34 cellular contexts compared by ENCODE assay signal in genomic region chr10:93248583-93249227, GRCh38.
"Had no signal": no experiment of that assay in that cellular context is flagged by ENCODE, and none has a peak within 500 bp of the region (broad histone marks: within the 10 kb centered on the region; RNA-seq: fewer than 3 reads in every experiment).

No MANE protein-coding gene starts in this region.

- H3K9me3 ChIP-seq: ascending aorta, colonic mucosa, gastroesophageal sphincter, right atrium auricular region, stomach, thyroid gland, upper lobe of right lung had no signal

- H3K4me3 ChIP-seq: ascending aorta, cardiac muscle cell, colonic mucosa, gastroesophageal sphincter, right atrium auricular region, smooth muscle cell, stomach, thyroid gland, upper lobe of right lung had no signal

- H3K27ac Mint-ChIP-seq: activated CD4-positive, alpha-beta memory T cell treated with anti-CD3 and anti-CD28 coated beads, Interleukin-2, amount 10 ng/mL, durations not matched to agents 7 days and 5 days; activated CD4-positive, alpha-beta T cell treated with anti-CD3 and anti-CD28 coated beads, Interleukin-2, amount 10 ng/mL, durations not matched to agents 7 days and 5 days; activated naive CD4-positive, alpha-beta T cell treated with anti-CD3 and anti-CD28 coated beads, Interleukin-2, amount 10 ng/mL, durations not matched to agents 7 days and 5 days; activated naive CD8-positive, alpha-beta T cell treated with anti-CD3 and anti-CD28 coated beads, Interleukin-2, amount 10 ng/mL, durations not matched to agents 7 days and 5 days; activated T-cell treated with anti-CD3 and anti-CD28 coated beads, Interleukin-2, amount 50 U/mL, for 24 hours; brain; effector memory CD8-positive, alpha-beta T cell; mesothelial cell of epicardium; naive thymus-derived CD4-positive, alpha-beta T cell; stimulated activated naive B cell treated with anti-CD40 and anti-IgM and Interleukin-4, amounts not matched to agents 10 μg/mL and 1 μg/mL and 100 μg/mL, for 72 hours had no signal

- H3K9me3 Mint-ChIP-seq: activated CD4-positive, alpha-beta memory T cell treated with anti-CD3 and anti-CD28 coated beads, Interleukin-2, amount 10 ng/mL, durations not matched to agents 7 days and 5 days; activated CD4-positive, alpha-beta T cell treated with anti-CD3 and anti-CD28 coated beads, Interleukin-2, amount 10 ng/mL, durations not matched to agents 7 days and 5 days; activated naive CD4-positive, alpha-beta T cell treated with anti-CD3 and anti-CD28 coated beads, Interleukin-2, amount 10 ng/mL, durations not matched to agents 7 days and 5 days; activated T-cell treated with anti-CD3 and anti-CD28 coated beads, Interleukin-2, amount 50 U/mL, for 24 hours; effector memory CD8-positive, alpha-beta T cell; mesothelial cell of epicardium; stimulated activated naive B cell treated with anti-CD40 and anti-IgM and Interleukin-4, amounts not matched to agents 10 μg/mL and 1 μg/mL and 100 μg/mL, for 72 hours had no signal

- H3K9ac ChIP-seq: parathyroid adenoma had no signal

- DNase-seq: activated CD4-positive, alpha-beta memory T cell treated with anti-CD3 and anti-CD28 coated beads, Interleukin-2, amount 10 ng/mL, durations not matched to agents 7 days and 5 days; activated CD4-positive, alpha-beta T cell treated with anti-CD3 and anti-CD28 coated beads, Interleukin-2, amount 10 ng/mL, durations not matched to agents 7 days and 5 days; activated CD4-positive, CD25-positive, alpha-beta regulatory T cell treated with anti-CD3 and anti-CD28 coated beads, Interleukin-2, amount 50 U/mL, for 72 hours; activated CD8-positive, alpha-beta memory T cell treated with anti-CD3 and anti-CD28 coated beads, Interleukin-2, amount 50 U/mL, for 48 hours; activated gamma-delta T cell; activated naive CD4-positive, alpha-beta T cell treated with anti-CD3 and anti-CD28 coated beads, Interleukin-2, amount 10 ng/mL, durations not matched to agents 7 days and 5 days; activated naive CD8-positive, alpha-beta T cell treated with anti-CD3 and anti-CD28 coated beads, Interleukin-2, amount 10 ng/mL, durations not matched to agents 7 days and 5 days; activated T-cell treated with anti-CD3 and anti-CD28 coated beads, Interleukin-2, amount 50 U/mL, for 24 hours; cerebellar nuclear complex; colonic mucosa; effector memory CD8-positive, alpha-beta T cell; hippocampal formation; kidney; left colon; mammary epithelial cell; naive thymus-derived CD4-positive, alpha-beta T cell; occipital lobe; stimulated activated CD4-positive, alpha-beta T cell treated with anti-CD3 and anti-CD28 coated beads, Interleukin-1b, Interleukin-23, amount 100 ng/mL, for 48 hours; stimulated activated CD4-positive, alpha-beta T cell treated with anti-CD3 and anti-CD28 coated beads, Interleukin-4, amount 100 ng/mL, for 4 hours; stimulated activated CD8-positive, alpha-beta memory T cell treated with anti-CD3 and anti-CD28 coated beads, Interleukin-4, amount 100 ng/mL, for 48 hours; stimulated activated naive B cell treated with anti-CD40 and anti-IgM and Interleukin-4, amounts not matched to agents 10 μg/mL and 1 μg/mL and 100 μg/mL, for 72 hours; stomach; T1000; thyroid gland; upper lobe of right lung had no signal

- H3K36me3 ChIP-seq: ascending aorta, cardiac muscle cell, colonic mucosa, gastroesophageal sphincter, right atrium auricular region, stomach, thyroid gland, upper lobe of right lung, WERI-Rb-1 had no signal

- H3K27ac ChIP-seq: ascending aorta, cardiac muscle cell, colonic mucosa, gastroesophageal sphincter, parathyroid adenoma, right atrium auricular region, stomach, thyroid gland, upper lobe of right lung, WERI-Rb-1 had no signal

- H3K27me3 Mint-ChIP-seq: activated naive CD4-positive, alpha-beta T cell treated with anti-CD3 and anti-CD28 coated beads, Interleukin-2, amount 10 ng/mL, durations not matched to agents 7 days and 5 days had no signal

- H3K36me3 Mint-ChIP-seq: activated naive CD4-positive, alpha-beta T cell treated with anti-CD3 and anti-CD28 coated beads, Interleukin-2, amount 10 ng/mL, durations not matched to agents 7 days and 5 days; activated naive CD8-positive, alpha-beta T cell treated with anti-CD3 and anti-CD28 coated beads, Interleukin-2, amount 10 ng/mL, durations not matched to agents 7 days and 5 days; brain; mesothelial cell of epicardium; naive thymus-derived CD4-positive, alpha-beta T cell; stimulated activated naive B cell treated with anti-CD40 and anti-IgM and Interleukin-4, amounts not matched to agents 10 μg/mL and 1 μg/mL and 100 μg/mL, for 72 hours had no signal

- H3K4me3 Mint-ChIP-seq: activated CD4-positive, alpha-beta memory T cell treated with anti-CD3 and anti-CD28 coated beads, Interleukin-2, amount 10 ng/mL, durations not matched to agents 7 days and 5 days; activated CD4-positive, alpha-beta T cell treated with anti-CD3 and anti-CD28 coated beads, Interleukin-2, amount 10 ng/mL, durations not matched to agents 7 days and 5 days; activated naive CD4-positive, alpha-beta T cell treated with anti-CD3 and anti-CD28 coated beads, Interleukin-2, amount 10 ng/mL, durations not matched to agents 7 days and 5 days; activated naive CD8-positive, alpha-beta T cell treated with anti-CD3 and anti-CD28 coated beads, Interleukin-2, amount 10 ng/mL, durations not matched to agents 7 days and 5 days; activated T-cell treated with anti-CD3 and anti-CD28 coated beads, Interleukin-2, amount 50 U/mL, for 24 hours; brain; effector memory CD8-positive, alpha-beta T cell; mesothelial cell of epicardium; naive thymus-derived CD4-positive, alpha-beta T cell; stimulated activated naive B cell treated with anti-CD40 and anti-IgM and Interleukin-4, amounts not matched to agents 10 μg/mL and 1 μg/mL and 100 μg/mL, for 72 hours had no signal

- H3K4me1 Mint-ChIP-seq: activated CD4-positive, alpha-beta memory T cell treated with anti-CD3 and anti-CD28 coated beads, Interleukin-2, amount 10 ng/mL, durations not matched to agents 7 days and 5 days; activated CD4-positive, alpha-beta T cell treated with anti-CD3 and anti-CD28 coated beads, Interleukin-2, amount 10 ng/mL, durations not matched to agents 7 days and 5 days; activated naive CD4-positive, alpha-beta T cell treated with anti-CD3 and anti-CD28 coated beads, Interleukin-2, amount 10 ng/mL, durations not matched to agents 7 days and 5 days; activated naive CD8-positive, alpha-beta T cell treated with anti-CD3 and anti-CD28 coated beads, Interleukin-2, amount 10 ng/mL, durations not matched to agents 7 days and 5 days; naive thymus-derived CD4-positive, alpha-beta T cell; stimulated activated naive B cell treated with anti-CD40 and anti-IgM and Interleukin-4, amounts not matched to agents 10 μg/mL and 1 μg/mL and 100 μg/mL, for 72 hours had no signal

- H3K4me1 ChIP-seq: ascending aorta, colonic mucosa, gastroesophageal sphincter, parathyroid adenoma, right atrium auricular region, stomach, thyroid gland, upper lobe of right lung had no signal

- H3K27me3 ChIP-seq: ascending aorta, cardiac muscle cell, colonic mucosa, right atrium auricular region, stomach, thyroid gland, upper lobe of right lung had no signal

- ATAC-seq: effector memory CD8-positive, alpha-beta T cell; gastroesophageal sphincter; left colon; naive thymus-derived CD4-positive, alpha-beta T cell; stimulated activated naive B cell treated with anti-CD40 and anti-IgM and Interleukin-4, amounts not matched to agents 10 μg/mL and 1 μg/mL and 100 μg/mL, for 72 hours; upper lobe of right lung had no signal
